ENCODE assay signal across 8 cellular contexts in the genomic region with DNA sequence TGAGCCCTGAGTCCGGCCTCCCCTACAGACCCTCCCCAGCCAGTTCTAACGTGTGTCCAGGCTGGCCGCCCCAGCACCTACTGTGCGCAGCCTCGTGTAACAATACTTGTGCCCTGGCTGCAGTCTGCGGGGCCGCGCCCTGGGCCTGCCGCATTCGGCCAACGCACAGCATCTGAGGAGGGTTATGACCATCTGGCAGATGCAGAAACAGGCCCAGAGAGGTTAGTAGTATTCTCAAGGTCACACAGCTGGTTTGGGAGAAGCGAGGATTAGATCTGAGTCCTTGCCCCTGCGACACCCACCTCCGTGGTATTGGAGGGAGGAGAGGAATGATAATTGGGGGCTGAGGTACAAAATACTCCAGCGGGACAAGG. TPM values are rescaled to one million over a fixed set of nuclear protein-coding genes. Genes with fewer than 3 reads are reported as not detected.
A peak's percentile ranks its signal among the peaks of the same experiment; 100 is the strongest.
DNase-seq lines count a peak whose midpoint lies in the region; ATAC-seq, FAIRE-seq and TF ChIP-seq lines count a peak whose summit lies in the region.

No MANE protein-coding gene starts in this region.

- H3K27ac ChIP-seq in GM23248: peak overlapping the region; percentile 88
- peak overlapping the region; percentile 70 to 87 (median 79) for H3K27ac ChIP-seq in pancreas

- peak overlapping the region; percentile 94 for H3K4me2 ChIP-seq in GM23248 (ENCODE audit: unreplicated experiment)

- peaks cover 32% of the 10 kb centered on the region for H3K4me1 ChIP-seq in GM23248 (ENCODE audit: insufficient read depth)
- H3K4me1 ChIP-seq in pancreas: peaks cover 0 to 18% (median 11%) of the 10 kb centered on the region in 3 donors

- H3K4me3 ChIP-seq in GM23248: peak overlapping the region; percentile 80
- peak overlapping the region; percentile 70 for H3K4me3 ChIP-seq in fibroblast of pulmonary artery (replicated peaks; ENCODE audit: low read depth, low read length)
- peak overlapping the region; percentile 66 to 93 (median 80) for H3K4me3 ChIP-seq in pancreas

- peak; percentile 65 for DNase-seq in GM23248
- no peak for DNase-seq in T-cell
- peak; percentile 25 for DNase-seq in fibroblast of pulmonary artery (ENCODE audit: low read depth)
- DNase-seq in pancreas: peak in 1 of 6 donors; percentile 80
- DNase-seq in NCI-H2029 (lab: John Stamatoyannopoulos, UW): no peak
- DNase-seq in HK-2 (ENCODE audit: unreplicated experiment): no peak

- H3K9ac ChIP-seq in GM23248: peak overlapping the region; percentile 94

- no peaks in the 10 kb centered on the region for H3K9me2 ChIP-seq in GM23248 (ENCODE audit: insufficient read depth)

- POLR2A ChIA-PET in T-cell (lab: Charles Lee): no interaction called here

- H3K36me3 Mint-ChIP-seq in T-cell: no peaks in the 10 kb centered on the region

- intact Hi-C loops in pancreas (cut with DNase I): loop anchor here in 2 of 3 donors (10.0 kb wide), 2 partner anchors 135 to 405 kb away; partner anchors contain the start of genes ACD (in 1 of the 2), C16orf86 (in 1 of the 2), CTRL (in 1 of the 2) and ENKD1 (in 1 of the 2)

- H3K9me3 ChIP-seq in GM23248 (ENCODE audit: low read depth) (no peaks in the 10 kb centered on the region), pancreas (no peaks in the 10 kb centered on the region)

- peaks cover 14 to 18% of the 10 kb centered on the region in 2 donors for H3K27me3 Mint-ChIP-seq in T-cell

- no peaks in the 10 kb centered on the region for H3K9me3 Mint-ChIP-seq in T-cell

- FAIRE-seq in pancreas (lab: Jason Lieb, UNC): no peak

- in situ Hi-C loops in GM23248 (cut with MboI): no loop called here

- peak overlapping the region; percentile 51 for H2AFZ ChIP-seq in GM23248

- peak overlapping the region; percentile 72 to 80 (median 80) for H3K4me3 Mint-ChIP-seq in T-cell

- WGBS in GM23248 (ENCODE audit: low coverage in 1 of 2, low lambda C conversion rate in 2 of 2, missing lambda C conversion rate in 2 of 2), 2 experiments: 0 to 1% methylated on average over 15 of the region's 15 CpGs
- WGBS in pancreas, 2 donors: 2 to 3% methylated on average over 15 of the region's 15 CpGs

- ATAC-seq in T-cell (replicated peaks in 1 of 4) (no peak), pancreas (peak; percentile 14 to 39 (median 28)), GM21447 (IDR thresholded peaks at IDR 0.05; ENCODE audit: unreplicated experiment) (no peak), HG02870 (IDR thresholded peaks at IDR 0.05; ENCODE audit: unreplicated experiment) (no peak)

- H3K4me1 Mint-ChIP-seq in T-cell: peaks cover 21 to 30% (median 29%) of the 10 kb centered on the region in 3 donors

- CTCF ChIA-PET in T-cell (lab: Charles Lee): interaction anchor here (0.6 to 0.9 kb wide), 2 partner anchors 9 to 115 kb away, joined by 8 to 9 read pairs; no protein-coding TSS in a partner anchor

- no peaks in the 10 kb centered on the region; the same call in 1 of the 2 replicates for H4K20me1 ChIP-seq in GM23248 (ENCODE audit: insufficient read depth)

- peaks cover 56% of the 10 kb centered on the region for H3K79me2 ChIP-seq in GM23248 (ENCODE audit: insufficient read depth)

- H3K27me3 ChIP-seq in GM23248 (replicated peaks; ENCODE audit: insufficient read depth): no peaks in the 10 kb centered on the region
- H3K27me3 ChIP-seq in pancreas: no peaks in the 10 kb centered on the region

- H3F3A ChIP-seq in GM23248 (ENCODE audit: insufficient read depth): peaks cover 9% of the 10 kb centered on the region; the same call in 1 of the 2 replicates

- peak overlapping the region in 1 of 2 donors; percentile 59 for H3K27ac Mint-ChIP-seq in T-cell

- TF ChIP-seq CTCF in fibroblast of pulmonary artery (IDR thresholded peaks at IDR 0.05; ENCODE audit: low read length, missing control alignments) (no peak), pancreas (IDR thresholded peaks at IDR 0.05) (no peak)

- H3K36me3 ChIP-seq in GM23248 (ENCODE audit: low read depth) (no peaks in the 10 kb centered on the region), pancreas (no peaks in the 10 kb centered on the region)

RNA-seq across cellular contexts. Expression of gene RIPOR1, which starts 1.0 kb away (rescaled TPM):
- 27.8 and 81.3 TPM in 2 replicates for total RNA-seq in GM23248 (2014; rRNA removed; shearing (Covaris generic))
- polyA plus RNA-seq in GM23248 (2016; fragmentation: Nextera tagmentation; extraction: Ambion mirVana) (91.6 and 95.0 TPM in 2 replicates), pancreas (10 to 100 TPM; 43.3 to 49.1 TPM)
- total RNA-seq in T-cell (10 to 100 TPM; 33.9 to 60.7 (median 52.4) TPM), pancreas (10 to 100 TPM; 31.8 to 53.8 (median 34.0) TPM)

RNA-seq across cellular contexts. Expression of gene CTCF, which starts 32.7 kb away (rescaled TPM):
- 21.9 and 30.7 TPM in 2 replicates for total RNA-seq in GM23248 (2014; rRNA removed; shearing (Covaris generic))
- 19.6 and 19.9 TPM in 2 replicates for polyA plus RNA-seq in GM23248 (2016; fragmentation: Nextera tagmentation; extraction: Ambion mirVana)
- 10 to 100 TPM; 55.3 to 69.0 (median 64.0) TPM for total RNA-seq in T-cell
- total RNA-seq in pancreas: 10 to 100 TPM; 15.6 to 25.2 (median 17.0) TPM
- polyA plus RNA-seq in pancreas: 10 to 100 TPM; 13.3 to 18.9 TPM

RNA-seq across cellular contexts. Expression of gene AGRP, which starts 46.3 kb away (rescaled TPM):
- total RNA-seq in GM23248 (2014; rRNA removed; shearing (Covaris generic)): not detected in 2 replicates
- not detected in 2 replicates for polyA plus RNA-seq in GM23248 (2016; fragmentation: Nextera tagmentation; extraction: Ambion mirVana)
- total RNA-seq in T-cell: not detected
- total RNA-seq in pancreas: not detected
- under 1 TPM in 1 of 2 donors, not detected in 1; 0.23 TPM for polyA plus RNA-seq in pancreas

RNA-seq across cellular contexts. Expression of gene ATP6V0D1, which starts 48.7 kb away (rescaled TPM):
- total RNA-seq in GM23248 (2014; rRNA removed; shearing (Covaris generic)): 112 and 166 TPM in 2 replicates
- 135 and 140 TPM in 2 replicates for polyA plus RNA-seq in GM23248 (2016; fragmentation: Nextera tagmentation; extraction: Ambion mirVana)
- total RNA-seq in T-cell: 10 to 100 TPM; 41.5 to 49.6 (median 45.8) TPM
- total RNA-seq in pancreas: 10 to 100 TPM; 22.8 to 47.7 (median 32.3) TPM
- polyA plus RNA-seq in pancreas: 10 to 100 TPM; 17.4 to 54.0 TPM

Comparison
In these comparisons a context has a peak if more than half of its experiments do, and no peak if none do; other contexts are left out.
1. DNase-seq: peak in GM23248 (single experiment) and fibroblast of pulmonary artery (single experiment); none in T-cell (0 of 34), NCI-H2029 (single experiment) and HK-2 (single experiment).
2. ATAC-seq: peak in pancreas (4 of 4); none in T-cell (0 of 4), GM21447 (single experiment) and HG02870 (single experiment).
3. Peak in every context shown above with its lines, with median percentiles within 50 percentile points of each other: H3K4me3 ChIP-seq.